ENCODE assay signal across 14 cellular contexts in genomic region chr18:58861853-58862252, GRCh38. TPM values are rescaled to one million over a fixed set of nuclear protein-coding genes. Genes with fewer than 3 reads are reported as not detected.
DNase-seq lines count a peak whose midpoint lies in the region; ATAC-seq lines count a peak whose summit lies in the region.
"Had no signal": no experiment of that assay in that cellular context is flagged by ENCODE, and none has a peak within 500 bp of the region (broad histone marks: within the 10 kb centered on the region; RNA-seq: fewer than 3 reads in every experiment).

No MANE protein-coding gene starts in this region.

- H3K4me3 ChIP-seq in ACC112 (ENCODE audit: low read depth, low read length): peak overlapping the region; percentile 82
- peak overlapping the region; percentile 68 for H3K4me3 ChIP-seq in HUES64 (ENCODE audit: low read length)
- H3K4me3 ChIP-seq in neuron (ENCODE audit: low read length): peak overlapping the region; percentile 77
- H3K4me3 ChIP-seq: BLaER1 treated with 17β-estradiol and CSF1 and Interleukin-3, amounts not matched to agents 10 nM and 100 nM had no signal

- H3K27ac ChIP-seq in ACC112 (ENCODE audit: low read depth, low read length): no peak overlapping the region
- H3K27ac ChIP-seq in HUES64 (ENCODE audit: low read depth, low read length): peak overlapping the region; percentile 97
- peak overlapping the region; percentile 98 for H3K27ac ChIP-seq in cingulate gyrus (ENCODE audit: low read depth, low read length)
- H3K27ac ChIP-seq: BLaER1 treated with 17β-estradiol and CSF1 and Interleukin-3, amounts not matched to agents 10 nM and 100 nM had no signal

- H3K9me3 ChIP-seq in HUES64 (ENCODE audit: insufficient read depth, low read depth, low read length) (no peaks in the 10 kb centered on the region), neuron (ENCODE audit: low read length) (peaks cover 2% of the 10 kb centered on the region)
- H3K9me3 ChIP-seq: BLaER1 treated with 17β-estradiol and CSF1 and Interleukin-3, amounts not matched to agents 10 nM and 100 nM had no signal

- H3K79me2 ChIP-seq in ACC112 (ENCODE audit: control insufficient read depth, insufficient read depth, low read length, unreplicated experiment): peaks cover 43% of the 10 kb centered on the region

- WGBS in HUES64: 10% methylated on average over 5 of the region's 5 CpGs

- H3K9ac ChIP-seq in HUES64 (ENCODE audit: low read depth, low read length): peak overlapping the region; percentile 95
- H3K9ac ChIP-seq: BLaER1 treated with 17β-estradiol and CSF1 and Interleukin-3, amounts not matched to agents 10 nM and 100 nM had no signal

- H3K36me3 ChIP-seq in ACC112 (ENCODE audit: insufficient read depth, low read length) (0 out of 2 replicates have a peak, but pooled peaks cover 4% of the 10 kb centered on the region), HUES64 (ENCODE audit: insufficient read depth, low read length) (peaks cover 24% of the 10 kb centered on the region), neuron (ENCODE audit: insufficient read depth, low read length) (peaks cover 18% of the 10 kb centered on the region)
- H3K36me3 ChIP-seq: BLaER1 treated with 17β-estradiol and CSF1 and Interleukin-3, amounts not matched to agents 10 nM and 100 nM had no signal

- H3K4me1 ChIP-seq in ACC112 (ENCODE audit: control insufficient read depth, insufficient read depth, low read length, unreplicated experiment) (peaks cover 63% of the 10 kb centered on the region), HUES64 (ENCODE audit: insufficient read depth, low read length) (peaks cover 66% of the 10 kb centered on the region), neuron (ENCODE audit: insufficient read depth, low read length) (peaks cover 54% of the 10 kb centered on the region)

- no peak for ATAC-seq in HG03135 (IDR thresholded peaks at IDR 0.05; ENCODE audit: unreplicated experiment)
- ATAC-seq in left colon: no peak
- ATAC-seq: naive thymus-derived CD8-positive, alpha-beta T cell; stimulated activated naive CD8-positive, alpha-beta T cell treated with anti-CD3 and anti-CD28 coated beads, Interleukin-15, amount 100 ng/mL, for 72 hours had no signal

- H2AFZ ChIP-seq in ACC112 (ENCODE audit: low read length, unreplicated experiment) (peak overlapping the region; percentile 4), neuron (ENCODE audit: low read depth, low read length) (no peak overlapping the region)

- intact Hi-C loops in left colon (cut with DNase I, micrococcal nuclease): no loop called here

- H3K27me3 ChIP-seq in ACC112 (ENCODE audit: insufficient read depth, low read length): no peaks in the 10 kb centered on the region
- no peaks in the 10 kb centered on the region for H3K27me3 ChIP-seq in HUES64 (ENCODE audit: insufficient read depth, low read length)
- H3K27me3 ChIP-seq in neuron (ENCODE audit: insufficient read depth, low read length): no peaks in the 10 kb centered on the region

- DNase-seq in HK-2 (ENCODE audit: unreplicated experiment) (no peak), left colon (no peak)
- no peak for DNase-seq in effector CD4-positive, alpha-beta T cell
- DNase-seq: activated naive CD4-positive, alpha-beta T cell treated with anti-CD3 and anti-CD28 coated beads, Interleukin-2, amount 50 U/mL, for 16 hours; naive thymus-derived CD8-positive, alpha-beta T cell; NCI-H524 treated with DMSO at 0.1 percent for 48 hours; stimulated activated CD4-positive, alpha-beta T cell treated with anti-CD3 and anti-CD28 coated beads, Interleukin-1b, Interleukin-23, amount 100 ng/mL, for 48 hours; stimulated activated naive CD8-positive, alpha-beta T cell treated with anti-CD3 and anti-CD28 coated beads, Interleukin-15, amount 100 ng/mL, for 72 hours had no signal

RNA-seq across cellular contexts. Expression of gene ZNF532, which starts 2.8 kb away (rescaled TPM):
- polyA plus RNA-seq in HUES64 (2013, experiment 1 of 2): 106 TPM
- polyA plus RNA-seq in HUES64 (2013, experiment 2 of 2): 100 TPM
- 10 to 100 TPM in 1 of 2 donors, 1 to 10 TPM in 1; 7.1 to 17.2 TPM for total RNA-seq in left colon
